In the genomic region with DNA sequence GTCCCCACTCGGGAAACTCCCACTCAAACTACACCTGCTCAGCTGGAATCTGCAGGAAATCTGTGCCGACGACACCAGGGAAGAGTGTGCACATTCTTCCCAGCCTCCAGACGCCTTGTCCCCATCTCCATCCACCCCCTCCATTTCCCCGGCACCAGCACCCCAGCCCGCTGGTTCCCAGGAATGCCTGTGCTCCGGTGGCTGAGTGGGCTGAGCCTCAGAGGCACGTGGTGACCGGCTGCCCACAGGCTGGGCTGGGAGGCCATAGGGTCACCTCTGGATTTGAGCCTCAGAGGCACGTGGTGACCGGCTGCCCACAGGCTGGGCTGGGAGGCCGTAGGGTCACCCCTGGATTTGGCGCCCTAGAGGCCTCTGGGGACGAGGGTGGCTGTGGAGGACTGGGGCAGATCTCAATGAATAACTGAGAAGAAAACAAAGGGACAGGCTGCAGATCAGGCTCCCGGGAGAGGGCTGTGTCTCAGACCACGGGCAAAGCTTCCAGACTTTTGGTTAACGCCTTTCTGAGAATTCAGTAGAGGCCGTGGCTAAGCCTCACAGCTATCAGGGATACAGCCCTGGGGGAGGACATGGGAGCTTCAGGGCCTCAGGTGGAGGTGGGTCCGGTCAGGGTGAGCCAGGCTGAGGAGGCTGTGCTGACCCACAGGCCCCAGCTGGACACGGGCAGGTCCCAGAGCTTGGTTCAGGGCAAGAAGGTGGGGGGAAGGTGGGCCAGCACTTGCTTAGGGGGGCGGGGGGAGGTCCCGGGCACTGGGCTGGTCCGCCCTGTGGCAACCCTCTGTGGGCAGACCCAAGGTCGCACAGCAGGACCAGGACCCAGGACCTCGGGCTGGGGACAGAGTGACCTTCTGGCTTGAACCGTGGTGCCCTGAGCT, we compare ENCODE assay signal across 13 cellular contexts. TPM values are rescaled to one million over a fixed set of nuclear protein-coding genes. Genes with fewer than 3 reads are reported as not detected.
A peak's percentile ranks its signal among the peaks of the same experiment; 100 is the strongest.
DNase-seq lines count a peak whose midpoint lies in the region; ATAC-seq lines count a peak whose summit lies in the region.
"Had no signal": no experiment of that assay in that cellular context is flagged by ENCODE, and none has a peak within 500 bp of the region (broad histone marks: within the 10 kb centered on the region; RNA-seq: fewer than 3 reads in every experiment).

No MANE protein-coding gene starts in this region.

- no peak for ATAC-seq in HG03095 (IDR thresholded peaks at IDR 0.05; ENCODE audit: unreplicated experiment)

- DNase-seq in activated naive CD4-positive, alpha-beta T cell treated with anti-CD3 and anti-CD28 coated beads for 36 hours, result no peak
- DNase-seq in activated naive CD4-positive, alpha-beta T cell treated with Interleukin-2 at 50 U/mL for 16 hours, result no peak
- DNase-seq in activated CD4-positive, alpha-beta memory T cell treated with anti-CD3 and anti-CD28 coated beads, Interleukin-2, amount 10 ng/mL, durations not matched to agents 7 days and 5 days, result no peak
- DNase-seq in kidney tubule cell (ENCODE audit: low spot score) (peak; percentile 69), substantia nigra (lab: John Stamatoyannopoulos, UW) (no peak), dermis blood vessel endothelial cell (no peak), iPS-NIHi11 (ENCODE audit: low spot score) (no peak)
- DNase-seq: DMS79, NCI-H446 had no signal

- H3K36me3 Mint-ChIP-seq in activated naive CD4-positive, alpha-beta T cell treated with anti-CD3 and anti-CD28 coated beads for 36 hours (ENCODE audit: low read depth), result no peaks in the 10 kb centered on the region
- peaks cover 17% of the 10 kb centered on the region for H3K36me3 Mint-ChIP-seq in activated CD4-positive, alpha-beta memory T cell treated with anti-CD3 and anti-CD28 coated beads, Interleukin-2, amount 10 ng/mL, durations not matched to agents 7 days and 5 days (ENCODE audit: low read depth)

- no peaks in the 10 kb centered on the region for H3K27me3 Mint-ChIP-seq in activated naive CD4-positive, alpha-beta T cell treated with anti-CD3 and anti-CD28 coated beads for 36 hours (ENCODE audit: low read depth)
- peaks cover 2% of the 10 kb centered on the region for H3K27me3 Mint-ChIP-seq in activated CD4-positive, alpha-beta memory T cell treated with anti-CD3 and anti-CD28 coated beads, Interleukin-2, amount 10 ng/mL, durations not matched to agents 7 days and 5 days

- peaks cover 21% of the 10 kb centered on the region for H3K9me3 Mint-ChIP-seq in activated naive CD4-positive, alpha-beta T cell treated with anti-CD3 and anti-CD28 coated beads for 36 hours
- H3K9me3 Mint-ChIP-seq in activated CD4-positive, alpha-beta memory T cell treated with anti-CD3 and anti-CD28 coated beads, Interleukin-2, amount 10 ng/mL, durations not matched to agents 7 days and 5 days, result peaks cover 18% of the 10 kb centered on the region

- CTCF ChIA-PET in activated naive CD4-positive, alpha-beta T cell treated with anti-CD3 and anti-CD28 coated beads for 36 hours (lab: Charles Lee), result interaction anchor here (1.2 kb wide), 1 partner anchor 34 kb away, joined by 4 read pairs; no protein-coding TSS in a partner anchor
- CTCF ChIA-PET in activated CD4-positive, alpha-beta memory T cell treated with anti-CD3 and anti-CD28 coated beads, Interleukin-2, amount 10 ng/mL, durations not matched to agents 7 days and 5 days (lab: Charles Lee), result interaction anchor here (0.7 to 1.3 kb wide), 2 partner anchors 34 kb away, joined by 3 to 4 read pairs; no protein-coding TSS in a partner anchor

- H3K4me3 Mint-ChIP-seq in activated naive CD4-positive, alpha-beta T cell treated with anti-CD3 and anti-CD28 coated beads for 36 hours, result peak overlapping the region; percentile 52
- peak overlapping the region; percentile 21 for H3K4me3 Mint-ChIP-seq in activated CD4-positive, alpha-beta memory T cell treated with anti-CD3 and anti-CD28 coated beads, Interleukin-2, amount 10 ng/mL, durations not matched to agents 7 days and 5 days

- H3K4me1 Mint-ChIP-seq in activated naive CD4-positive, alpha-beta T cell treated with anti-CD3 and anti-CD28 coated beads for 36 hours (ENCODE audit: low read depth), result no peaks in the 10 kb centered on the region
- H3K4me1 Mint-ChIP-seq in activated CD4-positive, alpha-beta memory T cell treated with anti-CD3 and anti-CD28 coated beads, Interleukin-2, amount 10 ng/mL, durations not matched to agents 7 days and 5 days, result peaks cover 1% of the 10 kb centered on the region

- H3K27ac Mint-ChIP-seq in activated naive CD4-positive, alpha-beta T cell treated with anti-CD3 and anti-CD28 coated beads for 36 hours, result no peak overlapping the region
- H3K27ac Mint-ChIP-seq in activated CD4-positive, alpha-beta memory T cell treated with anti-CD3 and anti-CD28 coated beads, Interleukin-2, amount 10 ng/mL, durations not matched to agents 7 days and 5 days, result no peak overlapping the region

- peak overlapping the region; percentile 79 for H3K27ac ChIP-seq in substantia nigra (ENCODE audit: low read depth, low read length, poor library complexity, severe bottlenecking)

- POLR2A ChIA-PET in activated CD4-positive, alpha-beta memory T cell treated with anti-CD3 and anti-CD28 coated beads, Interleukin-2, amount 10 ng/mL, durations not matched to agents 7 days and 5 days (lab: Charles Lee), result interaction anchor here (0.8 to 3.4 kb wide), 6 partner anchors 8 to 169 kb away, joined by 3 to 17 read pairs (median 4); a partner anchor contains a TSS

- intact Hi-C loops in activated naive CD4-positive, alpha-beta T cell treated with anti-CD3 and anti-CD28 coated beads for 36 hours (cut with micrococcal nuclease), result loop anchor here (5.0 kb wide), 1 partner anchor 36 kb away; no protein-coding TSS in a partner anchor

RNA-seq across cellular contexts. Expression of a gene that starts 17.3 kb away (rescaled TPM):
- total RNA-seq in activated naive CD4-positive, alpha-beta T cell treated with anti-CD3 and anti-CD28 coated beads for 36 hours, result not detected
- total RNA-seq in activated CD4-positive, alpha-beta memory T cell treated with anti-CD3 and anti-CD28 coated beads, Interleukin-2, amount 10 ng/mL, durations not matched to agents 7 days and 5 days, result not detected
- not detected in 2 replicates for total RNA-seq in dermis blood vessel endothelial cell
- total RNA-seq: activated CD8-positive, alpha-beta memory T cell treated with anti-CD3 and anti-CD28 coated beads for 36 hours; astrocyte; urinary bladder had no signal

RNA-seq across cellular contexts. Expression of a gene that starts 40.5 kb away (rescaled TPM):
- total RNA-seq in activated naive CD4-positive, alpha-beta T cell treated with anti-CD3 and anti-CD28 coated beads for 36 hours, result 10 to 100 TPM; 14.9 to 18.6 TPM
- total RNA-seq in activated CD4-positive, alpha-beta memory T cell treated with anti-CD3 and anti-CD28 coated beads, Interleukin-2, amount 10 ng/mL, durations not matched to agents 7 days and 5 days, result 10 to 100 TPM; 18.6 to 19.9 TPM
- 11.4 and 11.7 TPM in 2 replicates for total RNA-seq in dermis blood vessel endothelial cell

RNA-seq across cellular contexts. Expression of a gene that starts 50.0 kb away (rescaled TPM):
- total RNA-seq in activated naive CD4-positive, alpha-beta T cell treated with anti-CD3 and anti-CD28 coated beads for 36 hours, result 10 to 100 TPM; 30.7 to 31.0 TPM
- total RNA-seq in activated CD4-positive, alpha-beta memory T cell treated with anti-CD3 and anti-CD28 coated beads, Interleukin-2, amount 10 ng/mL, durations not matched to agents 7 days and 5 days, result 100 to 1,000 TPM; 115 to 116 TPM
- 1.0 TPM in 1 of 2 replicates, not detected in the other for total RNA-seq in dermis blood vessel endothelial cell
- total RNA-seq: urinary bladder had no signal

RNA-seq across cellular contexts. Expression of a gene that starts 57.6 kb away (rescaled TPM):
- total RNA-seq in activated naive CD4-positive, alpha-beta T cell treated with anti-CD3 and anti-CD28 coated beads for 36 hours, result 100 to 1,000 TPM; 107 to 110 TPM
- 100 to 1,000 TPM; 237 to 243 TPM for total RNA-seq in activated CD4-positive, alpha-beta memory T cell treated with anti-CD3 and anti-CD28 coated beads, Interleukin-2, amount 10 ng/mL, durations not matched to agents 7 days and 5 days
- total RNA-seq in dermis blood vessel endothelial cell, result 1.8 and 4.8 TPM in 2 replicates

Comparison
In these comparisons a context has a peak if more than half of its experiments do, and no peak if none do; other contexts are left out.
1. RNA of a gene that starts 50.0 kb away (total RNA-seq): 115 to 116 TPM in activated CD4-positive, alpha-beta memory T cell treated with anti-CD3 and anti-CD28 coated beads, Interleukin-2, amount 10 ng/mL, durations not matched to agents 7 days and 5 days and 30.7 to 31.0 TPM in activated naive CD4-positive, alpha-beta T cell treated with anti-CD3 and anti-CD28 coated beads for 36 hours; 1.0 TPM in dermis blood vessel endothelial cell; every median in the first group is over 10 times any median in the second.